Comparison of ENCODE assay signal across 18 cellular contexts in genomic region chr12:62693291-62694040, GRCh38.
DNase-seq lines count a peak whose midpoint lies in the region; ATAC-seq and TF ChIP-seq lines count a peak whose summit lies in the region.
"Had no signal": no experiment of that assay in that cellular context is flagged by ENCODE, and none has a peak within 500 bp of the region (broad histone marks: within the 10 kb centered on the region; RNA-seq: fewer than 3 reads in every experiment).

No MANE protein-coding gene starts in this region.

- TF ChIP-seq CTCF in cardiac muscle cell (IDR thresholded peaks at IDR 0.05; ENCODE audit: low read depth, low read length) (no peak), RWPE1 (conservative IDR thresholded peaks at IDR 0.05; ENCODE audit: low read depth) (no peak)
- TF ChIP-seq CTCF in CD4-positive, alpha-beta T cell (IDR thresholded peaks at IDR 0.05) = no peak

- H3K4me1 Mint-ChIP-seq in CD4-positive, alpha-beta T cell (ENCODE audit: low read depth) = no peaks in the 10 kb centered on the region

- CTCF ChIA-PET in RWPE1 (lab: Yijun Ruan, JAX) = no interaction called here
- CTCF ChIA-PET in CD4-positive, alpha-beta T cell (lab: Charles Lee) = no interaction called here

- intact Hi-C loops in CD4-positive, alpha-beta T cell (cut with DNase I, micrococcal nuclease) = no loop called here

- no peaks in the 10 kb centered on the region for H3K36me3 Mint-ChIP-seq in CD4-positive, alpha-beta T cell (ENCODE audit: low read depth)
- H3K36me3 Mint-ChIP-seq: activated naive CD8-positive, alpha-beta T cell treated with anti-CD3 and anti-CD28 coated beads for 36 hours had no signal

- H3K9me3 Mint-ChIP-seq in CD4-positive, alpha-beta T cell = no peaks in the 10 kb centered on the region
- H3K9me3 Mint-ChIP-seq: activated naive CD8-positive, alpha-beta T cell treated with anti-CD3 and anti-CD28 coated beads for 36 hours; stimulated activated naive CD8-positive, alpha-beta T cell treated with anti-CD3 and anti-CD28 coated beads, Interleukin-15, Interleukin-2, amounts not matched to agents 100 ng/mL and 50 ng/mL, for 24 hours had no signal

- H3K27ac ChIP-seq in GM23248 (peak overlapping the region; percentile 53), cardiac muscle cell (peak overlapping the region; percentile 7), RWPE1 (no peak overlapping the region)
- H3K27ac ChIP-seq in CD4-positive, alpha-beta T cell (ENCODE audit: low read depth, low read length) = no peak overlapping the region
- H3K27ac ChIP-seq: BLaER1, SK-N-MC had no signal

- DNase-seq in GM23248 = no peak
- DNase-seq in SHP77 treated with DMSO at 0.1 percent for 48 hours (lab: John Stamatoyannopoulos, UW) = peak; percentile 62
- peak; percentile 36 to 55 for DNase-seq in cardiac muscle cell (ENCODE audit: low read depth in 1 of 2, low spot score in 1 of 2)
- peak; percentile 73 for DNase-seq in retina
- DNase-seq in amniotic stem cell (lab: John Stamatoyannopoulos, UW) = no peak
- DNase-seq in RWPE1 (ENCODE audit: low spot score) = no peak
- DNase-seq in CD4-positive, alpha-beta T cell = no peak
- DNase-seq in stimulated activated CD4-positive, alpha-beta T cell treated with anti-CD3 and anti-CD28 coated beads, Interleukin-2, amount 100 ng/mL, for 48 hours = no peak
- DNase-seq: activated CD4-positive, alpha-beta T cell treated with anti-CD3 and anti-CD28 coated beads, Interleukin-2, amount 50 U/mL, for 48 hours; activated naive CD8-positive, alpha-beta T cell treated with anti-CD3 and anti-CD28 coated beads for 36 hours; activated T-cell treated with anti-CD3 and anti-CD28 coated beads, Interleukin-2, amount 50 U/mL, for 48 hours; NCI-H1436; NCI-H446 treated with DMSO at 0.1 percent for 48 hours; occipital lobe; stimulated activated CD4-positive, alpha-beta T cell treated with anti-CD3 and anti-CD28 coated beads, Interleukin-12 subunit alpha, Interleukin-12 subunit beta, amount 100 ng/mL, for 4 hours had no signal

- POLR2A ChIA-PET in RWPE1 (lab: Yijun Ruan, JAX; ENCODE audit: low non-redundant PET) = no interaction called here
- POLR2A ChIA-PET in CD4-positive, alpha-beta T cell (lab: Charles Lee) = no interaction called here

- 77 to 81% methylated on average over 15 of the region's 15 CpGs for WGBS in GM23248 (ENCODE audit: low coverage in 1 of 2, low lambda C conversion rate in 2 of 2, missing lambda C conversion rate in 2 of 2), 2 experiments

- H3K4me3 ChIP-seq in GM23248 (no peak overlapping the region), cardiac muscle cell (no peak overlapping the region)
- H3K4me3 ChIP-seq: BLaER1, SK-N-MC had no signal

- H3K36me3 ChIP-seq in GM23248 (ENCODE audit: low read depth) = no peaks in the 10 kb centered on the region
- no peaks in the 10 kb centered on the region for H3K36me3 ChIP-seq in cardiac muscle cell

- H3K27ac Mint-ChIP-seq in CD4-positive, alpha-beta T cell = no peak overlapping the region
- H3K27ac Mint-ChIP-seq: activated naive CD8-positive, alpha-beta T cell treated with anti-CD3 and anti-CD28 coated beads for 36 hours; stimulated activated naive CD8-positive, alpha-beta T cell treated with anti-CD3 and anti-CD28 coated beads, Interleukin-15, Interleukin-2, amounts not matched to agents 100 ng/mL and 50 ng/mL, for 24 hours had no signal

- no peaks in the 10 kb centered on the region for H3K27me3 Mint-ChIP-seq in CD4-positive, alpha-beta T cell
- H3K27me3 Mint-ChIP-seq: activated naive CD8-positive, alpha-beta T cell treated with anti-CD3 and anti-CD28 coated beads for 36 hours; stimulated activated naive CD8-positive, alpha-beta T cell treated with anti-CD3 and anti-CD28 coated beads, Interleukin-15, Interleukin-2, amounts not matched to agents 100 ng/mL and 50 ng/mL, for 24 hours had no signal

- no peak for ATAC-seq in CD4-positive, alpha-beta T cell (ENCODE audit: poor library complexity)

- no peak overlapping the region for H3K4me3 Mint-ChIP-seq in CD4-positive, alpha-beta T cell
- H3K4me3 Mint-ChIP-seq: activated naive CD8-positive, alpha-beta T cell treated with anti-CD3 and anti-CD28 coated beads for 36 hours; stimulated activated naive CD8-positive, alpha-beta T cell treated with anti-CD3 and anti-CD28 coated beads, Interleukin-15, Interleukin-2, amounts not matched to agents 100 ng/mL and 50 ng/mL, for 24 hours had no signal

- peaks cover 43% of the 10 kb centered on the region for H3F3A ChIP-seq in GM23248 (ENCODE audit: insufficient read depth)

- in situ Hi-C loops in GM23248 (cut with MboI) = no loop called here

- no peaks in the 10 kb centered on the region; the same call in 1 of the 2 replicates for H3K9me2 ChIP-seq in GM23248 (ENCODE audit: insufficient read depth)

- H2AFZ ChIP-seq in GM23248 = 0 out of 2 replicates have a peak overlapping the region, but pooled peaks have one; percentile 22

- no peaks in the 10 kb centered on the region for H4K20me1 ChIP-seq in GM23248 (ENCODE audit: insufficient read depth)
- H4K20me1 ChIP-seq: BLaER1 had no signal

- H3K4me2 ChIP-seq in GM23248 (ENCODE audit: unreplicated experiment) = peak overlapping the region; percentile 53
- H3K4me2 ChIP-seq: BLaER1 had no signal

- no peaks in the 10 kb centered on the region for H3K9me3 ChIP-seq in GM23248 (ENCODE audit: low read depth)
- H3K9me3 ChIP-seq in cardiac muscle cell (ENCODE audit: low read depth) = no peaks in the 10 kb centered on the region
- no peaks in the 10 kb centered on the region for H3K9me3 ChIP-seq in CD4-positive, alpha-beta T cell (ENCODE audit: control insufficient read depth, low read length)
- H3K9me3 ChIP-seq: BLaER1 had no signal

- no peaks in the 10 kb centered on the region for H3K27me3 ChIP-seq in GM23248 (replicated peaks; ENCODE audit: insufficient read depth)
- H3K27me3 ChIP-seq in cardiac muscle cell = no peaks in the 10 kb centered on the region
- H3K27me3 ChIP-seq in CD4-positive, alpha-beta T cell (ENCODE audit: control insufficient read depth, insufficient read depth, low read length) = no peaks in the 10 kb centered on the region
- H3K27me3 ChIP-seq: BLaER1 had no signal

- no peak overlapping the region for H3K9ac ChIP-seq in GM23248
- H3K9ac ChIP-seq: BLaER1 had no signal

- H3K79me2 ChIP-seq in GM23248 (ENCODE audit: insufficient read depth) = no peaks in the 10 kb centered on the region

- peaks cover 51% of the 10 kb centered on the region for H3K4me1 ChIP-seq in GM23248 (ENCODE audit: insufficient read depth)
- peaks cover 15% of the 10 kb centered on the region for H3K4me1 ChIP-seq in cardiac muscle cell (ENCODE audit: low read depth)

Comparison
In these comparisons a context has a peak if more than half of its experiments do, and no peak if none do; other contexts are left out.
1. DNase-seq: peak in SHP77 treated with DMSO at 0.1 percent for 48 hours (single experiment), cardiac muscle cell (2 of 2) and retina (single experiment); none in GM23248 (single experiment), amniotic stem cell (single experiment), RWPE1 (single experiment), CD4-positive, alpha-beta T cell (0 of 10) and stimulated activated CD4-positive, alpha-beta T cell treated with anti-CD3 and anti-CD28 coated beads, Interleukin-2, amount 100 ng/mL, for 48 hours (0 of 2).
2. H3K27ac ChIP-seq: peak in GM23248 (single experiment) and cardiac muscle cell (single experiment); none in RWPE1 (single experiment) and CD4-positive, alpha-beta T cell (single experiment).